ENCODE assay signal across 8 cellular contexts in genomic region chr4:143514432-143514831, GRCh38. TPM values are rescaled to one million over a fixed set of nuclear protein-coding genes. Genes with fewer than 3 reads are reported as not detected.
DNase-seq lines count a peak whose midpoint lies in the region; ATAC-seq and TF ChIP-seq lines count a peak whose summit lies in the region.

No MANE protein-coding gene starts in this region.

- CTCF ChIA-PET in activated B cell treated with CpG ODN at 0.5 μM for 24 hours (lab: Charles Lee): no interaction called here

- H3K9me3 Mint-ChIP-seq in activated B cell treated with CpG ODN at 0.5 μM for 24 hours: no peaks in the 10 kb centered on the region
- H3K9me3 Mint-ChIP-seq in effector memory CD8-positive, alpha-beta T cell: no peaks in the 10 kb centered on the region
- H3K9me3 Mint-ChIP-seq in stimulated activated naive CD8-positive, alpha-beta T cell treated with anti-CD3 and anti-CD28 coated beads, Interleukin-15, amount 100 ng/mL, for 72 hours: no peaks in the 10 kb centered on the region

- peaks cover 2% of the 10 kb centered on the region; the same call in 1 of the 2 replicates for H3K27me3 ChIP-seq in MG63

- H3K4me1 Mint-ChIP-seq in activated B cell treated with CpG ODN at 0.5 μM for 24 hours: peaks cover 55% of the 10 kb centered on the region
- H3K4me1 Mint-ChIP-seq in effector memory CD8-positive, alpha-beta T cell (ENCODE audit: low read depth in 2 of 2): peaks cover 27 to 43% of the 10 kb centered on the region in 2 donors
- H3K4me1 Mint-ChIP-seq in stimulated activated naive CD8-positive, alpha-beta T cell treated with anti-CD3 and anti-CD28 coated beads, Interleukin-15, amount 100 ng/mL, for 72 hours: peaks cover 38% of the 10 kb centered on the region

- H3K36me3 Mint-ChIP-seq in activated B cell treated with CpG ODN at 0.5 μM for 24 hours (ENCODE audit: low read depth): peaks cover 39% of the 10 kb centered on the region
- H3K36me3 Mint-ChIP-seq in effector memory CD8-positive, alpha-beta T cell (ENCODE audit: insufficient read depth): peaks cover 61% of the 10 kb centered on the region

- H3K9me3 ChIP-seq in MG63: no peaks in the 10 kb centered on the region

- no peaks in the 10 kb centered on the region for H3K27me3 Mint-ChIP-seq in activated B cell treated with CpG ODN at 0.5 μM for 24 hours
- H3K27me3 Mint-ChIP-seq in effector memory CD8-positive, alpha-beta T cell: no peaks in the 10 kb centered on the region
- H3K27me3 Mint-ChIP-seq in stimulated activated naive CD8-positive, alpha-beta T cell treated with anti-CD3 and anti-CD28 coated beads, Interleukin-15, amount 100 ng/mL, for 72 hours: no peaks in the 10 kb centered on the region

- ATAC-seq in activated B cell treated with CpG ODN at 0.5 μM for 24 hours (ENCODE audit: low read depth): no peak
- no peak for ATAC-seq in effector memory CD8-positive, alpha-beta T cell (replicated peaks)
- ATAC-seq in stimulated activated naive CD8-positive, alpha-beta T cell treated with anti-CD3 and anti-CD28 coated beads, Interleukin-15, amount 100 ng/mL, for 72 hours: no peak
- no peak for ATAC-seq in GM21367 (IDR thresholded peaks at IDR 0.05; ENCODE audit: unreplicated experiment)

- POLR2A ChIA-PET in activated B cell treated with CpG ODN at 0.5 μM for 24 hours (lab: Charles Lee): interaction anchor here (0.6 to 2.0 kb wide), 8 partner anchors 44 to 1816 kb away, joined by 3 to 10 read pairs (median 4); partner anchors contain the start of genes GAB1 and USP38

- DNase-seq in NCI-H1417 (lab: John Stamatoyannopoulos, UW) (peak; percentile 14 to 81 (median 72)), NCI-H1417 treated with DMSO at 0.1 percent for 48 hours (lab: John Stamatoyannopoulos, UW) (no peak), MG63 (peak; percentile 20), activated B cell treated with CpG ODN at 0.5 μM for 24 hours (peak; percentile 17), medulla oblongata (ENCODE audit: extremely low spot score) (peak; percentile 62)
- peak in 2 of 3 experiments; percentile 7 for DNase-seq in effector memory CD8-positive, alpha-beta T cell
- peak in 1 of 2 donors; percentile 22 for DNase-seq in stimulated activated naive CD8-positive, alpha-beta T cell treated with anti-CD3 and anti-CD28 coated beads, Interleukin-15, amount 100 ng/mL, for 72 hours

- H3K4me3 ChIP-seq in MG63: peak overlapping the region; percentile 70

- intact Hi-C loops in activated B cell treated with CpG ODN at 0.5 μM for 24 hours (cut with micrococcal nuclease): loop anchor here (5.0 kb wide), 1 partner anchor 97 kb away; no protein-coding TSS in a partner anchor

- TF ChIP-seq CTCF in activated B cell treated with CpG ODN at 0.5 μM for 24 hours (IDR thresholded peaks at IDR 0.05): no peak

- peak overlapping the region; percentile 99 for H3K4me3 Mint-ChIP-seq in activated B cell treated with CpG ODN at 0.5 μM for 24 hours
- peak overlapping the region; percentile 97 to 99 for H3K4me3 Mint-ChIP-seq in effector memory CD8-positive, alpha-beta T cell
- H3K4me3 Mint-ChIP-seq in stimulated activated naive CD8-positive, alpha-beta T cell treated with anti-CD3 and anti-CD28 coated beads, Interleukin-15, amount 100 ng/mL, for 72 hours: peak overlapping the region; percentile 95 to 98

- H3K36me3 ChIP-seq in MG63: peaks cover 30% of the 10 kb centered on the region

- peak overlapping the region; percentile 100 for H3K27ac Mint-ChIP-seq in activated B cell treated with CpG ODN at 0.5 μM for 24 hours
- peak overlapping the region; percentile 99 to 100 for H3K27ac Mint-ChIP-seq in effector memory CD8-positive, alpha-beta T cell
- peak overlapping the region; percentile 97 to 99 for H3K27ac Mint-ChIP-seq in stimulated activated naive CD8-positive, alpha-beta T cell treated with anti-CD3 and anti-CD28 coated beads, Interleukin-15, amount 100 ng/mL, for 72 hours

RNA-seq across cellular contexts. Expression of gene SMARCA5, which starts 0.9 kb away (rescaled TPM):
- 16.6 and 22.5 TPM in 2 replicates for total RNA-seq in MG63 (2014; rRNA removed; shearing (Covaris generic); ENCODE audit: low replicate concordance)
- total RNA-seq in activated B cell treated with CpG ODN at 0.5 μM for 24 hours: 47.3 and 49.8 TPM in 2 replicates
